ENCODE assay signal across 1 cellular context in genomic region chr1:151048645-151049032, GRCh38.
A peak's percentile ranks its signal among the peaks of the same experiment; 100 is the strongest.
TF ChIP-seq lines count a peak whose summit lies in the region.

No MANE protein-coding gene starts in this region.

TF ChIP-seq in HEK293, 187 proteins besides CTCF, POLR2A, EP300 and RAD21 (continued from another document):
- no peak for TF ChIP-seq PRDM10 (tag by site-specific recombination; IDR thresholded peaks at IDR 0.05)
- TF ChIP-seq SCRT2 (tag by site-specific recombination; IDR thresholded peaks at IDR 0.05) = 0 out of 2 replicates have a peak, but pooled peaks have one; percentile 54
- no peak for TF ChIP-seq ZIC2 (tag by site-specific recombination; IDR thresholded peaks at IDR 0.05)
- TF ChIP-seq ZNF157 (tag by site-specific recombination; IDR thresholded peaks at IDR 0.05) = no peak
- TF ChIP-seq MEIS1 (CRISPR knock-in tag; IDR thresholded peaks at IDR 0.05; ENCODE audit: borderline replicate concordance) = no peak
- TF ChIP-seq TSHZ1 (tag by site-specific recombination; IDR thresholded peaks at IDR 0.05; ENCODE audit: borderline replicate concordance) = no peak
- TF ChIP-seq ZNF654 (tag by site-specific recombination; IDR thresholded peaks at IDR 0.05; ENCODE audit: low read depth) = no peak
- TF ChIP-seq ZNF473 (tag by site-specific recombination; IDR thresholded peaks at IDR 0.05) = no peak
- TF ChIP-seq ZNF843 (tag by site-specific recombination; IDR thresholded peaks at IDR 0.05) = no peak
